ENCODE assay signal across 8 cellular contexts in the genomic region with DNA sequence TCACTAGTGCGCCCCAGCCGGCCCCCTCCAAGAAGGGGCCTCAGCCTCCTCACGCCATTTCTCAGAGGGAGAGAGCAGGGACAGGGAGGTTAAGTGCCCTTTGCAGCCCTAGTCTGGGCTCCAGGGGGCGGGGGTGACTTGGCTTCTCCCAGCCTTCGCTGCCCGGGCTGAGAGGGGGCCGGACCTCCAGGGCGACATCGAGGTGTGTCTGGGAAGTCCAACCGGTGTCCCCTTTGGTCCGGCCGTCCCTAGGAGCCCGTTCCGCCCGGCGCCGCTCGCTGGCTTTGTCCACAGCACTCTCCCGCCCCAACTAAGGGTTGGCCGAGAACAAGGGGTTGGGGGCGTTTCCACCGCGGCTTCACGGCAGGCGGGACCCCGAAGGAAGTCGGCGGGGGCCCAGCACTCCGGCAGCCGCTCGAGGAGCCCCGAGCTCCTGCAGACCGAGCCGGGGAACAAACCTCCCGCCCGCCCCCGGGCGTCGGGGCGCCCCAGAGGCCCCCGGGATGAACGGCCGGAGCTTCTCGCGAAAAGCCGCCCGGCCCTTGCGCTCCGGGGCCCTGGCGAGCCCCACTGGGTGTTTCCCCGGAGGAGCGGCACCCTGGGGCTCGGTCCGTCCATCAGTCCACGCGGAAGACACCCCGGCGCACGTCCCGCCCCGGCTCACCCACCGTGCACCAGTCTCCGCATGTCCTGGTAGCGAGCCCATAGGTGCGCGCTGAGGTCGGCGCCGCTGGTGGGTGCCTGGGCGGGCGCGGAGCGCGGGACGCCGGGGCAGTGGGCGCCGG. TPM values are rescaled to one million over a fixed set of nuclear protein-coding genes. Genes with fewer than 3 reads are reported as not detected.
DNase-seq lines count a peak whose midpoint lies in the region; TF ChIP-seq lines count a peak whose summit lies in the region.

No MANE protein-coding gene starts in this region.

- H3K27ac ChIP-seq in adrenal gland, result peak overlapping the region in 4 of 5 donors; percentile 14 to 84 (median 56)
- no peak overlapping the region for H3K27ac ChIP-seq in iPS DF 6.9 (ENCODE audit: low read length)
- peak overlapping the region; percentile 18 to 82 (median 70) for H3K27ac ChIP-seq in skin epidermis

- no peaks in the 10 kb centered on the region for H3K27me3 ChIP-seq in adrenal gland
- H3K27me3 ChIP-seq in iPS DF 6.9 (ENCODE audit: control insufficient read depth, insufficient read depth, low read length), result no peaks in the 10 kb centered on the region

- H3K36me3 ChIP-seq in adrenal gland (replicated peaks in 1 of 2) (peaks cover 0 to 12% of the 10 kb centered on the region in 2 donors), iPS DF 6.9 (ENCODE audit: control insufficient read depth, insufficient read depth, low read length) (peaks cover 12% of the 10 kb centered on the region)

- H3K4me3 ChIP-seq in GM12875 (ENCODE audit: low read depth, low read length), result peak overlapping the region; percentile 80
- H3K4me3 ChIP-seq in adrenal gland, result peak overlapping the region in 3 of 4 donors; percentile 49 to 92 (median 50)
- H3K4me3 ChIP-seq in iPS DF 6.9 (ENCODE audit: low read length), result peak overlapping the region; percentile 87
- peak overlapping the region; percentile 52 to 81 (median 69) for H3K4me3 ChIP-seq in skin epidermis

- DNase-seq in LoVo (ENCODE audit: low spot score) (peak; percentile 6), adrenal gland (peak in 6 of 7 donors; percentile 47 to 74 (median 53)), iPS DF 6.9 (ENCODE audit: low read depth, low spot score) (no peak), cerebellum (ENCODE audit: low spot score) (no peak), NCI-H446 treated with DMSO at 0.1 percent for 48 hours (lab: John Stamatoyannopoulos, UW) (no peak), NCI-H1092 (lab: John Stamatoyannopoulos, UW) (no peak)

- TF ChIP-seq CTCF in GM12875 (IDR thresholded peaks at IDR 0.05; ENCODE audit: borderline replicate concordance, insufficient read depth, low read depth, low read length), result no peak
- no peak for TF ChIP-seq CTCF in adrenal gland (IDR thresholded peaks at IDR 0.05)

- TF ChIP-seq POLR2A in adrenal gland (IDR thresholded peaks at IDR 0.05), result peak in 1 of 2 donors; percentile 40

- H3K9me3 ChIP-seq in adrenal gland (replicated peaks in 1 of 3), result no peaks in the 10 kb centered on the region
- no peaks in the 10 kb centered on the region for H3K9me3 ChIP-seq in iPS DF 6.9 (ENCODE audit: control insufficient read depth, insufficient read depth, low read length)

- WGBS in adrenal gland, 4 donors, result 0 to 2% (median 1%) methylated on average over 4 to 78 of the region's 78 CpGs
- WGBS in iPS DF 6.9 (ENCODE audit: insufficient coverage, insufficient read length), result no CpG with 5 or more reads among the region's 78 CpGs

- intact Hi-C loops in adrenal gland (cut with DNase I), result loop anchor here in 1 of 2 donors (5.0 to 10.0 kb wide), 2 partner anchors 61 to 152 kb away; a partner anchor contains a TSS

- peaks cover 30 to 65% of the 10 kb centered on the region in 2 donors for H3K4me1 ChIP-seq in adrenal gland (replicated peaks in 1 of 2)
- H3K4me1 ChIP-seq in iPS DF 6.9 (ENCODE audit: control insufficient read depth, insufficient read depth, low read length), result 0 out of 2 replicates have a peak, but pooled peaks cover 7% of the 10 kb centered on the region

RNA-seq across cellular contexts. Expression of a gene that starts 0.6 kb away (rescaled TPM):
- 100 to 1,000 TPM in 3 of 8 donors, 10 to 100 TPM in 5; 50.8 to 180 (median 78.7) TPM for total RNA-seq in adrenal gland
- polyA plus RNA-seq in adrenal gland, result 100 to 1,000 TPM in 2 of 3 donors, 10 to 100 TPM in 1; 91.9 to 384 (median 176) TPM
- total RNA-seq in cerebellum, result 39.0 TPM

RNA-seq across cellular contexts. Expression of a gene that starts 3.4 kb away (rescaled TPM):
- total RNA-seq in adrenal gland (100 to 1,000 TPM in 1 of 8 donors, 10 to 100 TPM in 5, 1 to 10 TPM in 2; 1.1 to 114 (median 67.7) TPM), cerebellum (4.5 TPM)
- 100 to 1,000 TPM in 1 of 3 donors, 10 to 100 TPM in 2; 34.9 to 330 (median 99.9) TPM for polyA plus RNA-seq in adrenal gland

RNA-seq across cellular contexts. Expression of a gene that starts 37.9 kb away (rescaled TPM):
- total RNA-seq in adrenal gland (100 to 1,000 TPM; 210 to 650 (median 466) TPM), cerebellum (19.8 TPM)
- polyA plus RNA-seq in adrenal gland, result 1,000 to 10,000 TPM in 1 of 3 donors, 100 to 1,000 TPM in 1, 10 to 100 TPM in 1; 33.9 to 1,593 (median 996) TPM

Comparison
In these comparisons a context has a peak if more than half of its experiments do, and no peak if none do; other contexts are left out.
1. DNase-seq: peak in LoVo (single experiment) and adrenal gland (6 of 7); none in iPS DF 6.9 (single experiment), cerebellum (single experiment), NCI-H446 treated with DMSO at 0.1 percent for 48 hours (single experiment) and NCI-H1092 (single experiment).
2. RNA of a gene that starts 37.9 kb away (total RNA-seq): 210 to 650 TPM in adrenal gland; 19.8 TPM in cerebellum (single experiment); every median in the first group is over 10 times any median in the second.
3. Peak in every context shown above with its lines, with median percentiles within 50 percentile points of each other: H3K4me3 ChIP-seq.